Comparison of ENCODE assay signal across 8 cellular contexts in the genomic region with DNA sequence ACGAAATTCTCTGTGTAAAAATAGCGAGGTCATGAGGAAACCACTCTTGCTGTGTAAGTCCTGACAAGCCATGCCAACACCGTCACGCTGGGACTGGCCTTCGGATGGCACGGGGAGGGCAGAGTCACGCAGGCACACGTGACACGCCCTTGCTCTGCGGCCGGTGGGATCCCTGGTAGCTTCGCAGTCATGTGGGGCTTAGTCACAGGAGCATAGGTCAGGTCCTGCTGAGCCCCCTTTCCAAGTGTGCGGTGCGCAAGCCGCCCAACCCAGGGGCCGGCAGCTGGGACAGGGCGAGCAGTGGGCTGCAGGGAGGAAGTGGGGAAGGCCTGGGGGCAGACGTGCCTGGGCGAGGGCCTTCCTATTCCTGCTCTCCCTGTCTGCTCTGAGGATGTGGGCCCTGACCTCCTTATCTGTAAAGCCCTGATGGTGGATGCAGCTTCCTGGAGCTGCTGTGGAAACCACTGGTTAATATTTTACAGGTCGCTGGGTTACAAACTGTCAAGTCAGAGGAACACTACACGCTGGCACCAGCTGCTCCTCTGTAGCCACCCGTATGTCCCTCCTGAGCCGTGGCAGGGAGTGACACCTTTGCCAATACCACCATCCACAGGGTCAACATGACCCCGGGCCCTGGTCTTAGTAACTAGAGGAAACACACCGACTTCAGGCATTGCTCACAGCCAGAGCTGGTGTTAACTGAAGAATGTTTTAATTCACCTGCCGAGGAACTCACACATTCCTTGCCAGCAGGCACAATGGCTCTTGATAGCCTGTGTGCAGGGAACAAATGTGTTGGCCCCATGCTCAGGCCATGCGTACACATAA. TPM values are rescaled to one million over a fixed set of nuclear protein-coding genes. Genes with fewer than 3 reads are reported as not detected.
DNase-seq lines count a peak whose midpoint lies in the region; ATAC-seq lines count a peak whose summit lies in the region.

No MANE protein-coding gene starts in this region.

- H3K4me1 Mint-ChIP-seq in activated naive CD8-positive, alpha-beta T cell treated with anti-CD3 and anti-CD28 coated beads, Interleukin-2, amount 50 U/mL, for 24 hours = peaks cover 75% of the 10 kb centered on the region

- peaks cover 37% of the 10 kb centered on the region for H3K36me3 Mint-ChIP-seq in activated naive CD8-positive, alpha-beta T cell treated with anti-CD3 and anti-CD28 coated beads, Interleukin-2, amount 50 U/mL, for 24 hours (ENCODE audit: low read depth)

- peaks cover 3% of the 10 kb centered on the region for H3K9me3 Mint-ChIP-seq in activated naive CD8-positive, alpha-beta T cell treated with anti-CD3 and anti-CD28 coated beads, Interleukin-2, amount 50 U/mL, for 24 hours

- H3K27ac Mint-ChIP-seq in activated naive CD8-positive, alpha-beta T cell treated with anti-CD3 and anti-CD28 coated beads, Interleukin-2, amount 50 U/mL, for 24 hours = peak overlapping the region; percentile 59

- peak; percentile 91 for ATAC-seq in GM21737 (IDR thresholded peaks at IDR 0.05; ENCODE audit: unreplicated experiment)
- peak; percentile 80 for ATAC-seq in activated naive CD8-positive, alpha-beta T cell treated with anti-CD3 and anti-CD28 coated beads, Interleukin-2, amount 50 U/mL, for 24 hours

- H3K4me3 Mint-ChIP-seq in activated naive CD8-positive, alpha-beta T cell treated with anti-CD3 and anti-CD28 coated beads, Interleukin-2, amount 50 U/mL, for 24 hours = no peak overlapping the region

- H3K27me3 Mint-ChIP-seq in activated naive CD8-positive, alpha-beta T cell treated with anti-CD3 and anti-CD28 coated beads, Interleukin-2, amount 50 U/mL, for 24 hours = no peaks in the 10 kb centered on the region

- peak; percentile 22 for DNase-seq in Daoy (ENCODE audit: low read depth)
- peak; percentile 85 for DNase-seq in LoVo (ENCODE audit: low spot score)
- DNase-seq in activated naive CD8-positive, alpha-beta T cell treated with anti-CD3 and anti-CD28 coated beads, Interleukin-2, amount 50 U/mL, for 24 hours = peak; percentile 48
- peak; percentile 39 for DNase-seq in inferior parietal cortex (ENCODE audit: extremely low spot score)
- peak; percentile 39 for DNase-seq in stimulated activated CD8-positive, alpha-beta memory T cell treated with anti-CD3 and anti-CD28 coated beads, Interleukin-4, amount 100 ng/mL, for 24 hours (ENCODE audit: low read depth)
- DNase-seq in NCI-H774 (lab: John Stamatoyannopoulos, UW) = no peak
- DNase-seq in NCI-H2107 (lab: John Stamatoyannopoulos, UW) = no peak

RNA-seq across cellular contexts. Expression of a gene that starts 17.8 kb away (rescaled TPM):
- 0.21 TPM in 1 of 2 replicates, not detected in the other for total RNA-seq in Daoy (2014; rRNA removed; shearing (Covaris generic))

Comparison
In these comparisons a context has a peak if more than half of its experiments do, and no peak if none do; other contexts are left out.
1. DNase-seq: peak in Daoy (single experiment), LoVo (single experiment), activated naive CD8-positive, alpha-beta T cell treated with anti-CD3 and anti-CD28 coated beads, Interleukin-2, amount 50 U/mL, for 24 hours (single experiment), inferior parietal cortex (single experiment) and stimulated activated CD8-positive, alpha-beta memory T cell treated with anti-CD3 and anti-CD28 coated beads, Interleukin-4, amount 100 ng/mL, for 24 hours (single experiment); none in NCI-H774 (single experiment) and NCI-H2107 (single experiment).